In genomic region chr16:83158320-83158957, GRCh38 we compare ENCODE assay signal across 27 cellular contexts.
DNase-seq lines count a peak whose midpoint lies in the region; ATAC-seq and TF ChIP-seq lines count a peak whose summit lies in the region.
"Had no signal": no experiment of that assay in that cellular context is flagged by ENCODE, and none has a peak within 500 bp of the region (broad histone marks: within the 10 kb centered on the region; RNA-seq: fewer than 3 reads in every experiment).

No MANE protein-coding gene starts in this region.

- DNase-seq in right atrium auricular region (ENCODE audit: low spot score): peak; percentile 58
- DNase-seq in Right ventricle myocardium inferior (ENCODE audit: missing footprints): no peak
- no peak for DNase-seq in left lobe of liver (ENCODE audit: low spot score)
- DNase-seq in trophoblast cell: no peak
- no peak for DNase-seq in KBM-7
- DNase-seq in GM13977 (ENCODE audit: low spot score): no peak
- DNase-seq: ACHN; BE2C; CD8-positive, alpha-beta memory T cell; DMS 273 treated with DMSO at 0.1 percent for 48 hours; DMS79 treated with DMSO at 0.1 percent for 48 hours; GF-D8; Kasumi-1; MG63; NCI-H1105 treated with DMSO at 0.1 percent for 48 hours; NCI-H146; NCI-H1930; NCI-H2107; NCI-H446; NCI-H524 treated with DMSO at 0.1 percent for 48 hours; NCI-H82; NK-92 treated with Interleukin-12 subunit alpha and Interleukin-12 subunit beta, amount 100 ng/mL, for 24 hours; PC-9; RPMI8226; SHP77 had no signal

- H3K27ac ChIP-seq in right atrium auricular region: no peak overlapping the region
- H3K27ac ChIP-seq in trophoblast cell (ENCODE audit: low read depth, low read length): no peak overlapping the region
- H3K27ac ChIP-seq: 22Rv1, PC-9 had no signal

- no peaks in the 10 kb centered on the region for H3K36me3 ChIP-seq in right atrium auricular region
- H3K36me3 ChIP-seq in trophoblast cell (ENCODE audit: control insufficient read depth in 1 of 2, insufficient read depth in 2 of 2, low read length in 2 of 2): no peaks in the 10 kb centered on the region
- H3K36me3 ChIP-seq: BE2C, MG63 had no signal

- intact Hi-C loops in Right ventricle myocardium inferior (cut with DNase I): no loop called here

- H3K9me3 ChIP-seq in right atrium auricular region (no peaks in the 10 kb centered on the region), trophoblast cell (ENCODE audit: insufficient read depth, low read depth, low read length) (no peaks in the 10 kb centered on the region)
- H3K9me3 ChIP-seq: BE2C, MG63 had no signal

- no peak overlapping the region for H4K8ac ChIP-seq in trophoblast cell (ENCODE audit: low read depth, low read length)

- H3K4me1 ChIP-seq in right atrium auricular region (no peaks in the 10 kb centered on the region), trophoblast cell (ENCODE audit: control insufficient read depth in 1 of 2, insufficient read depth in 2 of 2, low read length in 2 of 2) (no peaks in the 10 kb centered on the region)
- H3K4me1 ChIP-seq: BE2C had no signal

- no peak overlapping the region for H2AK5ac ChIP-seq in trophoblast cell (ENCODE audit: low read length)

- H3K14ac ChIP-seq in trophoblast cell (ENCODE audit: low read length): no peak overlapping the region

- H3K18ac ChIP-seq in trophoblast cell (ENCODE audit: low read length): no peak overlapping the region

- H3K79me1 ChIP-seq in trophoblast cell (ENCODE audit: low read length): no peaks in the 10 kb centered on the region

- no peak overlapping the region for H3K4me2 ChIP-seq in trophoblast cell (ENCODE audit: low read length)
- H3K4me2 ChIP-seq: PC-9 had no signal

- ATAC-seq in Right ventricle myocardium inferior (no peak), left lobe of liver (peak; percentile 38), HG03175 (IDR thresholded peaks at IDR 0.05; ENCODE audit: unreplicated experiment) (no peak)

- H4K12ac ChIP-seq in trophoblast cell (ENCODE audit: low read depth, low read length): no peak overlapping the region

- no peak overlapping the region for H2BK5ac ChIP-seq in trophoblast cell (ENCODE audit: low read depth, low read length, poor library complexity)

- H2BK120ac ChIP-seq in trophoblast cell (ENCODE audit: insufficient read depth, low read length, poor library complexity): no peak overlapping the region

- WGBS in trophoblast cell (ENCODE audit: extremely low coverage, insufficient coverage, insufficient read length): no CpG with 5 or more reads among the region's 15 CpGs

- no peak for TF ChIP-seq CTCF in right atrium auricular region (IDR thresholded peaks at IDR 0.05)
- TF ChIP-seq CTCF in GM13977 (IDR thresholded peaks at IDR 0.05; ENCODE audit: extremely low read depth, insufficient read depth, missing control alignments): no peak

- no peak overlapping the region for H2BK12ac ChIP-seq in trophoblast cell (ENCODE audit: low read length)

- H3K27me3 ChIP-seq in right atrium auricular region: no peaks in the 10 kb centered on the region
- H3K27me3 ChIP-seq in trophoblast cell (ENCODE audit: insufficient read depth, low read length): no peaks in the 10 kb centered on the region
- H3K27me3 ChIP-seq: BE2C, MG63 had no signal

- no peak overlapping the region for H3K23ac ChIP-seq in trophoblast cell (ENCODE audit: low read length)

- H4K91ac ChIP-seq in trophoblast cell (ENCODE audit: low read depth, low read length): no peak overlapping the region

- H3K79me2 ChIP-seq in trophoblast cell (ENCODE audit: control insufficient read depth, insufficient read depth, low read length, poor library complexity): no peaks in the 10 kb centered on the region

- peak overlapping the region; percentile 43 for H3K9ac ChIP-seq in trophoblast cell (ENCODE audit: low read length)

- no peak overlapping the region for H3K4ac ChIP-seq in trophoblast cell (ENCODE audit: low read depth, low read length)

- H2AFZ ChIP-seq in trophoblast cell (ENCODE audit: insufficient read depth, low read length, poor library complexity): no peak overlapping the region
- H2AFZ ChIP-seq: PC-9 had no signal

- H3K4me3 ChIP-seq in right atrium auricular region (no peak overlapping the region), trophoblast cell (ENCODE audit: low read depth, low read length) (peak overlapping the region; percentile 28)
- H3K4me3 ChIP-seq: MG63, PC-9 had no signal

- in situ Hi-C loops in KBM-7 (cut with MboI; ENCODE audit: low pct_unique_long_range_greater_than_20kb, low sequenced_read_pairs): no loop called here
- in situ Hi-C loops in GM13977 (cut with MboI; ENCODE audit: low pct_unique_long_range_greater_than_20kb, low sequenced_read_pairs, unreplicated experiment): no loop called here
